8 cellular contexts compared by ENCODE assay signal in genomic region chr15:65304393-65305143, GRCh38.
A peak's percentile ranks its signal among the peaks of the same experiment; 100 is the strongest.
DNase-seq lines count a peak whose midpoint lies in the region; ATAC-seq, FAIRE-seq and TF ChIP-seq lines count a peak whose summit lies in the region.

Gene RNU5B-1 (plus strand): TSS chr15:65304677.

- H2AFZ ChIP-seq in OCI-LY1 (ENCODE audit: low read length) = peak within 1 kb of the TSS; percentile 66

- FAIRE-seq in HTR-8/SVneo (lab: Jason Lieb, UNC) = no peak

- no peaks in the 10 kb centered on the region for H3K9me2 ChIP-seq in OCI-LY1 (ENCODE audit: low read depth, low read length)

- H3K4me3 ChIP-seq in OCI-LY1 (ENCODE audit: low read depth, low read length, poor library complexity, severe bottlenecking) (peak within 1 kb of the TSS; percentile 57), mucosa of rectum (ENCODE audit: low read length in 2 of 2) (peak within 1 kb of the TSS; percentile 73 to 90)

- DNase-seq in DMS 273 treated with DMSO at 0.1 percent for 48 hours (lab: John Stamatoyannopoulos, UW) (peak; percentile 98), HTR-8/SVneo (ENCODE audit: insufficient read length, low spot score) (peak; percentile 82), activated T-cell treated with anti-CD3 and anti-CD28 coated beads for 24 hours (ENCODE audit: low read depth) (peak; percentile 82), erythroblast (lab: John Stamatoyannopoulos, UW) (peak; percentile 91 to 93)
- DNase-seq in stimulated activated CD8-positive, alpha-beta memory T cell treated with anti-CD3 and anti-CD28 coated beads, Interleukin-7, amount 100 ng/mL, for 1 hour (ENCODE audit: low read depth in 2 of 2) = peak; percentile 41 to 45

- H3K4me1 ChIP-seq in OCI-LY1 (ENCODE audit: insufficient read depth, low read length, severe bottlenecking) (peaks cover 27% of the 10 kb centered on the region), mucosa of rectum (ENCODE audit: control insufficient read depth in 2 of 2, insufficient read depth in 2 of 2, low read length in 2 of 2) (peaks cover 9 to 10% of the 10 kb centered on the region in 2 donors)

- H3F3A ChIP-seq in OCI-LY1 (ENCODE audit: insufficient read depth, low read length) = peaks cover 6% of the 10 kb centered on the region

- H3K9me3 ChIP-seq in OCI-LY1 (ENCODE audit: low read length) = no peaks in the 10 kb centered on the region
- no peaks in the 10 kb centered on the region for H3K9me3 ChIP-seq in mucosa of rectum (ENCODE audit: control insufficient read depth in 2 of 2, low read length in 2 of 2)

- H3K27me3 ChIP-seq in OCI-LY1 (ENCODE audit: insufficient read depth, low read length) (no peaks in the 10 kb centered on the region), mucosa of rectum (ENCODE audit: control insufficient read depth in 2 of 2, insufficient read depth in 2 of 2, low read length in 2 of 2) (no peaks in the 10 kb centered on the region)

- no peak; the same call in 1 of the 2 replicates for TF ChIP-seq CTCF in OCI-LY1 (IDR thresholded peaks at IDR 0.05; ENCODE audit: low read length)

- peak within 1 kb of the TSS; percentile 73 for H3K27ac ChIP-seq in OCI-LY1 (ENCODE audit: low read depth, low read length, poor library complexity, severe bottlenecking)
- H3K27ac ChIP-seq in mucosa of rectum (ENCODE audit: low read depth in 2 of 2, low read length in 2 of 2) = peak within 1 kb of the TSS; percentile 79 to 81

- H3K36me3 ChIP-seq in OCI-LY1 (ENCODE audit: insufficient read depth, low read length) = no peaks in the 10 kb centered on the region
- no peaks in the 10 kb centered on the region for H3K36me3 ChIP-seq in mucosa of rectum (ENCODE audit: control insufficient read depth in 2 of 2, insufficient read depth in 2 of 2, low read length in 2 of 2)

- H3K79me2 ChIP-seq in OCI-LY1 (ENCODE audit: insufficient read depth, low read length) = no peaks in the 10 kb centered on the region

- H4K20me1 ChIP-seq in OCI-LY1 (ENCODE audit: insufficient read depth, low read length) = no peaks in the 10 kb centered on the region

- peak within 1 kb of the TSS; percentile 78 for H3K4me2 ChIP-seq in OCI-LY1 (ENCODE audit: low read length)

- peak; percentile 100 for TF ChIP-seq POLR2A in erythroblast (IDR thresholded peaks at IDR 0.05; ENCODE audit: low read length)

- ATAC-seq in GM21381 (IDR thresholded peaks at IDR 0.05; ENCODE audit: unreplicated experiment) = peak; percentile 54

- H3K9ac ChIP-seq in OCI-LY1 (ENCODE audit: low read length) = peak within 1 kb of the TSS; percentile 77
- H3K9ac ChIP-seq in mucosa of rectum (ENCODE audit: low read depth in 1 of 2, low read length in 2 of 2) = peak within 1 kb of the TSS; percentile 57 to 77

Comparison
In these comparisons a context has a peak if more than half of its experiments do, and no peak if none do; other contexts are left out.
1. Peak in every context shown above with its lines: DNase-seq, ATAC-seq, H3K4me3 ChIP-seq and H3K27ac ChIP-seq.
2. DNase-seq: peak in every context shown above with its lines; median percentile 98 in DMS 273 treated with DMSO at 0.1 percent for 48 hours; 92 in erythroblast; 82 in HTR-8/SVneo; 82 in activated T-cell treated with anti-CD3 and anti-CD28 coated beads for 24 hours; 43 in stimulated activated CD8-positive, alpha-beta memory T cell treated with anti-CD3 and anti-CD28 coated beads, Interleukin-7, amount 100 ng/mL, for 1 hour.